13 cellular contexts compared by ENCODE assay signal in the genomic region with DNA sequence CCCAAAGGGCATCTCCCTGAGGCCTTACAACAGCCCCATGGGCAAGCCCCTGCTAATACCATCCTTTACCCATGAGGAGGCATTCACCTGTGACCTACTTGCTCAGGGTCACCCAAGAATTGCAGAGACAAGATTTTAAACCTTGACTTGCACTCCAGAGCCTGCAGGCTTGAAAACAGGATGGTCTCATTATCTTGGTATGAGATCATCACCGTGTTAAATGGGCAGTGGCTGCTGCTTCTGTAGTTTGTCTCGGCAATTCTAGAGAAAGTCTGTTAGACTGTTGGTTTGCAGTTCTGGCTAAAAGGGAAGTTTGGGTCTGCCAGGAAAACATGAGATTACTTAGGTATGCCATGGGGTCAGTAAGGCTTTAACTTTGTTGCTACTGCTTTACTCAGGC.
DNase-seq lines count a peak whose midpoint lies in the region; ATAC-seq lines count a peak whose summit lies in the region.
"Had no signal": no experiment of that assay in that cellular context is flagged by ENCODE, and none has a peak within 500 bp of the region (broad histone marks: within the 10 kb centered on the region; RNA-seq: fewer than 3 reads in every experiment).

No MANE protein-coding gene starts in this region.

- peak overlapping the region in 10 of 11 experiments; percentile 23 to 76 (median 66); a peak in 18 of 22 replicates for H3K4me2 ChIP-seq in BLaER1 treated with 17β-estradiol and CSF1 and Interleukin-3, amounts not matched to agents 10 nM and 100 nM
- H3K4me2 ChIP-seq in mesendoderm (ENCODE audit: low read length), result no peak overlapping the region
- H3K4me2 ChIP-seq: GM23338 had no signal

- no peak overlapping the region for H3K27ac ChIP-seq in BLaER1 treated with 17β-estradiol and CSF1 and Interleukin-3, amounts not matched to agents 10 nM and 100 nM
- no peak overlapping the region for H3K27ac ChIP-seq in mesendoderm (ENCODE audit: low read depth, low read length)

- no peaks in the 10 kb centered on the region for H3K27me3 ChIP-seq in BLaER1 treated with 17β-estradiol and CSF1 and Interleukin-3, amounts not matched to agents 10 nM and 100 nM
- no peaks in the 10 kb centered on the region for H3K27me3 ChIP-seq in mesendoderm (ENCODE audit: insufficient read depth, low read length, poor library complexity)

- DNase-seq in ELF-1 (ENCODE audit: low read depth, low spot score) (peak; percentile 45), OCI-M1 (lab: John Stamatoyannopoulos, UW) (peak; percentile 11), mesendoderm (peak; percentile 57), NCI-H1930 (lab: John Stamatoyannopoulos, UW) (no peak), NCI-H526 (lab: John Stamatoyannopoulos, UW) (no peak)
- DNase-seq: CD8-positive, alpha-beta T cell; DMS53; H9 had no signal

- no peaks in the 10 kb centered on the region for H3K36me3 ChIP-seq in BLaER1 treated with 17β-estradiol and CSF1 and Interleukin-3, amounts not matched to agents 10 nM and 100 nM
- no peaks in the 10 kb centered on the region for H3K36me3 ChIP-seq in mesendoderm (ENCODE audit: control insufficient read depth, insufficient read depth, low read length)

- no peaks in the 10 kb centered on the region for H3K79me2 ChIP-seq in mesendoderm (ENCODE audit: control insufficient read depth, insufficient read depth, low read length)

- H3K79me1 ChIP-seq in mesendoderm (ENCODE audit: low read length), result no peaks in the 10 kb centered on the region

- H3K56ac ChIP-seq in mesendoderm (ENCODE audit: low read length), result no peak overlapping the region

- peaks cover 8 to 12% (median 11%) of the 10 kb centered on the region in 10 experiments; a peak in 19 of 20 replicates for H3K4me1 ChIP-seq in BLaER1 treated with 17β-estradiol and CSF1 and Interleukin-3, amounts not matched to agents 10 nM and 100 nM
- H3K4me1 ChIP-seq in mesendoderm (ENCODE audit: control insufficient read depth, low read depth, low read length), result no peaks in the 10 kb centered on the region

- no peak overlapping the region for H3K9ac ChIP-seq in BLaER1 treated with 17β-estradiol and CSF1 and Interleukin-3, amounts not matched to agents 10 nM and 100 nM
- H3K9ac ChIP-seq in mesendoderm (ENCODE audit: low read length), result no peak overlapping the region

- H3K4me3 ChIP-seq in BLaER1 treated with 17β-estradiol and CSF1 and Interleukin-3, amounts not matched to agents 10 nM and 100 nM, result no peak overlapping the region
- H3K4me3 ChIP-seq in mesendoderm (ENCODE audit: low read length), result no peak overlapping the region
- H3K4me3 ChIP-seq: GM12878, GM23338 had no signal

- no peak overlapping the region for H2BK120ac ChIP-seq in mesendoderm (ENCODE audit: low read depth, low read length)

- no peak overlapping the region for H2AK5ac ChIP-seq in mesendoderm (ENCODE audit: low read length)

- WGBS in mesendoderm (ENCODE audit: extremely low coverage, insufficient coverage, low lambda C conversion rate), result no CpG with 5 or more reads among the region's 2 CpGs

- no peak overlapping the region for H3K4ac ChIP-seq in mesendoderm (ENCODE audit: low read depth, low read length)

- no peak overlapping the region for H4K8ac ChIP-seq in mesendoderm (ENCODE audit: low read depth, low read length)

- no peak overlapping the region for H4K5ac ChIP-seq in mesendoderm (ENCODE audit: low read length)

- H4K20me1 ChIP-seq in BLaER1 treated with 17β-estradiol and CSF1 and Interleukin-3, amounts not matched to agents 10 nM and 100 nM, result no peaks in the 10 kb centered on the region

- ATAC-seq in GM19351 (IDR thresholded peaks at IDR 0.05; ENCODE audit: unreplicated experiment), result no peak
- ATAC-seq: CD8-positive, alpha-beta T cell; GM12878; GM23338; HepG2 had no signal

- no peak overlapping the region for H2BK5ac ChIP-seq in mesendoderm (ENCODE audit: low read length)

- H3K23ac ChIP-seq in mesendoderm (ENCODE audit: low read length), result no peak overlapping the region

- no peak overlapping the region for H3K18ac ChIP-seq in mesendoderm (ENCODE audit: low read length)

- H2BK15ac ChIP-seq in mesendoderm (replicated peaks; ENCODE audit: low read depth), result no peak overlapping the region

- peaks cover 5 to 18% (median 13%) of the 10 kb centered on the region in 11 experiments; a peak in 19 of 22 replicates for H3K9me3 ChIP-seq in BLaER1 treated with 17β-estradiol and CSF1 and Interleukin-3, amounts not matched to agents 10 nM and 100 nM (replicated peaks in 1 of 11)

Comparison
In these comparisons a context has a peak if more than half of its experiments do, and no peak if none do; other contexts are left out.
1. DNase-seq: peak in ELF-1 (single experiment), OCI-M1 (single experiment) and mesendoderm (single experiment); none in NCI-H1930 (0 of 2) and NCI-H526 (0 of 2).